In the genomic region with DNA sequence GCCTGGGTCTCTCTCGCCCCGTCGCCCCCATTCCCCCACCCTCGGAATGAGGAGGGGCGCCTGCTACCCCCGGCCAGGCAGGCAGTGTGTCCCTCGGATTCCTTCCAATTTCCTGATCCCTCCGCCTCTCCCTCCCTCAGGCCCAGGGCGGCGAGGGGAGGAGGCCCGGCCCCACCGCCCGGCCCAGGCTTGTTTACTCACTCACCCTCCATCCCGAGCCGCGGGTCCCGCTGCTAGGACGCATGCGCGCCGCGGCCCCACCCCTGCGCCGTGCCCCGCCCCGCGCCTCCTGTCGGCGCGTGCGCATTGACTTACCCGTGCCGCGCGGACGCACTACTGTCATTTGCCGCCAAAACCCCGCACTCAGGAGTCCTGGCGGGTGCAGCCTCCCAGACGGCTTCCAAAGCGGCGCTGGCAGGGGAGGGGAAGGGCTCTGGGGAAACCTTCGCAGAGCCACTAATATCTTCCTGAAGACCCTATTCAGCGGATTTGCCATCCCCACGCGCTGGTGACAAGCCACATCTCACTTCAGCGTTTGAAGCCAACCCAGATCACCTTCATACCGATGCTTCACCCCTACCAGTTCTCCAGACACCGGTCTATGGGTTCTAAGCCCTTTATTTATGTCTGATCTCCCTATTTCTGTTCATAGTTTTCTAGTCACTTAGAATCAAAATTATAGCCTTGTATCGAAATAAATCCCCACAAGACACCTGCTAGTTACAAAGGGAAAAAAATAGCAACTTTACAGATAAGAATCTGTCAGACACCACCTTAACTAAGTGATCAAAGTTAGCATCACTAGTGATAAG, we compare ENCODE assay signal across 8 cellular contexts. TPM values are rescaled to one million over a fixed set of nuclear protein-coding genes. Genes with fewer than 3 reads are reported as not detected.
A peak's percentile ranks its signal among the peaks of the same experiment; 100 is the strongest.
DNase-seq lines count a peak whose midpoint lies in the region; ATAC-seq lines count a peak whose summit lies in the region.

Gene EZH1, minus strand, starts transcription at position 235 of the 812 bp plus-strand sequence. CDS start 16,099 bp downstream, outside the sequence.

- no peaks in the 10 kb centered on the region for H3K9me3 Mint-ChIP-seq in CD4-positive, CD25-positive, alpha-beta regulatory T cell

- peak within 1 kb of the TSS; percentile 92 to 99 (median 96) for H3K4me3 Mint-ChIP-seq in CD4-positive, CD25-positive, alpha-beta regulatory T cell

- no peaks in the 10 kb centered on the region for H3K36me3 Mint-ChIP-seq in CD4-positive, CD25-positive, alpha-beta regulatory T cell

- H3K4me1 Mint-ChIP-seq in CD4-positive, CD25-positive, alpha-beta regulatory T cell: peaks cover 19 to 38% (median 28%) of the 10 kb centered on the region in 4 donors

- H3K27me3 ChIP-seq in CD4-positive, CD25-positive, alpha-beta regulatory T cell (ENCODE audit: control insufficient read depth, insufficient read depth, low read length): peaks cover 2% of the 10 kb centered on the region

- POLR2A ChIA-PET in activated CD8-positive, alpha-beta memory T cell treated with anti-CD3 and anti-CD28 coated beads for 36 hours (lab: Charles Lee): interaction anchor here (1.0 to 1.6 kb wide), 2 partner anchors 18 to 28 kb away, joined by 4 read pairs; partner anchors contain the start of gene VPS25

- H3K36me3 ChIP-seq in CD4-positive, CD25-positive, alpha-beta regulatory T cell (ENCODE audit: control insufficient read depth, insufficient read depth, low read length): no peaks in the 10 kb centered on the region

- H3K27me3 Mint-ChIP-seq in CD4-positive, CD25-positive, alpha-beta regulatory T cell: peaks cover 26% of the 10 kb centered on the region

- CTCF ChIA-PET in activated CD8-positive, alpha-beta memory T cell treated with anti-CD3 and anti-CD28 coated beads for 36 hours (lab: Charles Lee): no interaction called here

- peak; percentile 88 to 93 (median 92) for DNase-seq in CD4-positive, CD25-positive, alpha-beta regulatory T cell
- DNase-seq in HS-5 (ENCODE audit: low read depth): peak; percentile 52
- peak; percentile 85 to 89 for DNase-seq in NOMO-1 (lab: John Stamatoyannopoulos, UW; ENCODE audit: unreplicated experiment in 2 of 2)
- peak; percentile 91 for DNase-seq in effector CD8-positive, alpha-beta T cell (lab: John Stamatoyannopoulos, UW)
- DNase-seq in lung microvascular endothelial cell (ENCODE audit: low read depth in 2 of 2): peak; percentile 93 to 96
- DNase-seq in stimulated activated CD4-positive, alpha-beta T cell treated with anti-CD3 and anti-CD28 coated beads, TNF-alpha, amount 100 ng/mL, for 4 hours (ENCODE audit: low read depth in 3 of 3): peak; percentile 84 to 87 (median 86)

- H3K27ac Mint-ChIP-seq in CD4-positive, CD25-positive, alpha-beta regulatory T cell: peak within 1 kb of the TSS; percentile 89 to 96 (median 90)

- H3K27ac ChIP-seq in CD4-positive, CD25-positive, alpha-beta regulatory T cell (ENCODE audit: insufficient read depth, low read length, poor library complexity, severe bottlenecking): peak within 1 kb of the TSS; percentile 80

- no peaks in the 10 kb centered on the region for H3K9me3 ChIP-seq in CD4-positive, CD25-positive, alpha-beta regulatory T cell (ENCODE audit: control insufficient read depth in 2 of 2, low read length in 2 of 2)

- H3K4me3 ChIP-seq in CD4-positive, CD25-positive, alpha-beta regulatory T cell (ENCODE audit: low read depth, low read length): peak within 1 kb of the TSS; percentile 78

- peak; percentile 88 to 89 for ATAC-seq in CD4-positive, CD25-positive, alpha-beta regulatory T cell (ENCODE audit: low read depth in 2 of 2)
- peak; percentile 76 for ATAC-seq in GM19452 (IDR thresholded peaks at IDR 0.05; ENCODE audit: unreplicated experiment)

- peaks cover 22% of the 10 kb centered on the region for H3K4me1 ChIP-seq in CD4-positive, CD25-positive, alpha-beta regulatory T cell (ENCODE audit: control insufficient read depth, insufficient read depth, low read length, poor library complexity, severe bottlenecking)

RNA-seq across cellular contexts. Expression of gene EZH1, which starts in this region (rescaled TPM):
- 123 TPM for total RNA-seq in CD4-positive, CD25-positive, alpha-beta regulatory T cell
- 10 to 100 TPM; 38.7 to 57.9 (median 49.5) TPM for polyA plus RNA-seq in CD4-positive, CD25-positive, alpha-beta regulatory T cell
- 10 to 100 TPM; 27.2 to 29.2 TPM for total RNA-seq in activated CD8-positive, alpha-beta memory T cell treated with anti-CD3 and anti-CD28 coated beads for 36 hours
- total RNA-seq in lung microvascular endothelial cell: 6.3 and 13.5 TPM in 2 replicates

Comparison
In these comparisons a context has a peak if more than half of its experiments do, and no peak if none do; other contexts are left out.
1. Peak in every context shown above with its lines: DNase-seq, ATAC-seq, H3K4me3 ChIP-seq and H3K27ac ChIP-seq.